1 cellular context compared by ENCODE assay signal in genomic region chr7:105300587-105300986, GRCh38.
TF ChIP-seq lines count a peak whose summit lies in the region.

No MANE protein-coding gene starts in this region.

TF ChIP-seq in K562, 482 proteins besides CTCF, POLR2A, EP300 and RAD21 (continued from another document):
- TF ChIP-seq AFF1 (IDR thresholded peaks at IDR 0.05; ENCODE audit: low read depth in 1 of 2, partially characterized antibody in 2 of 2) (peak in 1 of 2 experiments; percentile 80), MAFG (tag; conservative IDR thresholded peaks at IDR 0.05) (0 out of 2 replicates have a peak, but pooled peaks have one; percentile 14), ZNF316 (IDR thresholded peaks at IDR 0.05) (peak; percentile 55)
